20 cellular contexts compared by ENCODE assay signal in the genomic region with DNA sequence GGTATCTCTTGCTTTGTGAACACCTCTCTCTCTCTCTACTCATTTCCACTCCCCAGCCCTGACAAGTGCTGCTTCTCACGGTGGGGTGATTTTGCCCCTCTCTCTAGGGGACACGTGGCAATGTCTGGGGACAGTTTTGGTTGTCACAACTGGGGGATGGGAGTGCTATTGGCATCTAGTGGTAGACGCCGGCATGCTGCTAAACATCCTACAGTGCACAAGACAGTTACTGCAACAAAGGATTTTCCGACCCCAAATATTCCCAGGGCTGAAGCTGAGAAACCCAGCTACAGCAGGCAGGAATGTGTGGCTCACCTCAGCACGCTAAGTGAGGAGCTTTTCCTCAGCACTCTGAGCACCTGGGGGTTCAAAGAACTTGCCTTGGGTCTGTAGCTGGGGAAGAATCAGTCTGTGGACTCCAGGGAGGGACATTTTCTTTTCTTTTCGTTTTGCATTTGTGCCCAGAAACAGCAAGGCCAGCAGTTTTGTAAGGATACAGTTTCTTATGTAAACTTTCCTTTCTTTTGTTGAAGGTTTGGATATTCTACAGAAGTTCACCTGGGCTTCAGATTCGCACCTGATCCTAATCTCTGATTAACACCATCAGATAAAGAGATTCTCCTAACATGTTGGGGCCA.
DNase-seq lines count a peak whose midpoint lies in the region; ATAC-seq, FAIRE-seq and TF ChIP-seq lines count a peak whose summit lies in the region.
"Had no signal": no experiment of that assay in that cellular context is flagged by ENCODE, and none has a peak within 500 bp of the region (broad histone marks: within the 10 kb centered on the region; RNA-seq: fewer than 3 reads in every experiment).

No MANE protein-coding gene starts in this region.

- CTCF ChIA-PET in A549 (lab: Yijun Ruan, JAX) = no interaction called here
- CTCF ChIA-PET in H1 (lab: Charles Lee; ENCODE audit: partially characterized antibody) = interaction anchor here (0.7 to 1.4 kb wide), 7 partner anchors 9 to 196 kb away, joined by 3 to 6 read pairs (median 4); no protein-coding TSS in a partner anchor

- H3K27me3 ChIP-seq in OCI-LY1 (ENCODE audit: insufficient read depth, low read length) (no peaks in the 10 kb centered on the region), H1 (replicated peaks in 1 of 4; ENCODE audit: control insufficient read depth in 3 of 4, extremely low read depth in 1 of 4, insufficient read depth in 3 of 4, low read length in 3 of 4) (no peaks in the 10 kb centered on the region)
- H3K27me3 ChIP-seq: BLaER1 treated with 17β-estradiol and CSF1 and Interleukin-3, amounts not matched to agents 10 nM and 100 nM had no signal

- H2BK12ac ChIP-seq in H1 (ENCODE audit: low read depth, low read length) = no peak overlapping the region

- H2BK20ac ChIP-seq in H1 (ENCODE audit: low read length) = 0 out of 2 replicates have a peak overlapping the region, but pooled peaks have one; percentile 13

- no peaks in the 10 kb centered on the region for H3K36me3 ChIP-seq in OCI-LY1 (ENCODE audit: insufficient read depth, low read length)
- H3K36me3 ChIP-seq in H1 (ENCODE audit: control insufficient read depth in 2 of 4, insufficient read depth in 4 of 4, low read length in 3 of 4) = no peaks in the 10 kb centered on the region
- H3K36me3 ChIP-seq: BLaER1 treated with 17β-estradiol and CSF1 and Interleukin-3, amounts not matched to agents 10 nM and 100 nM had no signal

- H3K27ac ChIP-seq in A549 (no peak overlapping the region), C4-2B (no peak overlapping the region), OCI-LY1 (ENCODE audit: low read depth, low read length, poor library complexity, severe bottlenecking) (no peak overlapping the region), H1 (ENCODE audit: low read depth, low read length) (no peak overlapping the region)
- H3K27ac ChIP-seq: BLaER1 treated with 17β-estradiol and CSF1 and Interleukin-3, amounts not matched to agents 10 nM and 100 nM; GM23248; PC-9 had no signal

- H4K8ac ChIP-seq in H1 (ENCODE audit: extremely low read depth, insufficient read depth, low read length) = no peak overlapping the region

- no peaks in the 10 kb centered on the region for H3K9me3 ChIP-seq in A549
- no peaks in the 10 kb centered on the region for H3K9me3 ChIP-seq in OCI-LY1 (ENCODE audit: low read length)
- no peaks in the 10 kb centered on the region for H3K9me3 ChIP-seq in H1 (ENCODE audit: insufficient read depth in 2 of 2, low read depth in 1 of 2, low read length in 1 of 2)
- H3K9me3 ChIP-seq: BLaER1 treated with 17β-estradiol and CSF1 and Interleukin-3, amounts not matched to agents 10 nM and 100 nM; SK-N-SH had no signal

- H4K20me1 ChIP-seq in OCI-LY1 (ENCODE audit: insufficient read depth, low read length) (no peaks in the 10 kb centered on the region), H1 (replicated peaks in 1 of 2; ENCODE audit: control insufficient read depth in 1 of 2, insufficient read depth in 2 of 2, low read length in 2 of 2) (no peaks in the 10 kb centered on the region)
- H4K20me1 ChIP-seq: BLaER1 treated with 17β-estradiol and CSF1 and Interleukin-3, amounts not matched to agents 10 nM and 100 nM had no signal

- no peaks in the 10 kb centered on the region for H3K9me2 ChIP-seq in OCI-LY1 (ENCODE audit: low read depth, low read length)
- H3K9me2 ChIP-seq: SK-N-SH had no signal

- H3K79me2 ChIP-seq in OCI-LY1 (ENCODE audit: insufficient read depth, low read length) (no peaks in the 10 kb centered on the region), H1 (ENCODE audit: control insufficient read depth in 1 of 2, insufficient read depth in 2 of 2, low read length in 2 of 2) (no peaks in the 10 kb centered on the region)

- no peaks in the 10 kb centered on the region for H3K79me1 ChIP-seq in H1 (ENCODE audit: low read depth, low read length)

- H3K4ac ChIP-seq in H1 (replicated peaks; ENCODE audit: insufficient read length, low read depth, low read length) = no peak overlapping the region

- 12% methylated on average over 8 of the region's 8 CpGs for WGBS in A549 (ENCODE audit: missing lambda C conversion rate)
- 64% methylated on average over 8 of the region's 8 CpGs; no CpG with 5 or more reads in 1 of the 2 experiments for WGBS in H1 (ENCODE audit: extremely low coverage in 1 of 2, insufficient coverage in 1 of 2, insufficient read length in 1 of 2, insufficient replicate concordance in 2 of 2, low coverage in 1 of 2, low lambda C conversion rate in 2 of 2, missing lambda C conversion rate in 1 of 2), 2 experiments

- H3K4me2 ChIP-seq in A549 (no peak overlapping the region), OCI-LY1 (ENCODE audit: low read length) (no peak overlapping the region), H1 (ENCODE audit: insufficient read depth in 1 of 2, low read depth in 2 of 2, low read length in 2 of 2) (no peak overlapping the region)
- H3K4me2 ChIP-seq: BLaER1 treated with 17β-estradiol and CSF1 and Interleukin-3, amounts not matched to agents 10 nM and 100 nM; PC-9; SK-N-SH had no signal

- DNase-seq in A549 (ENCODE audit: low read depth in 1 of 2, low spot score in 1 of 2) (no peak), H1 (ENCODE audit: low read depth in 1 of 2, low spot score in 2 of 2) (peak in 1 of 2 experiments; percentile 48), NCI-H2196 treated with DMSO at 0.1 percent for 48 hours (lab: John Stamatoyannopoulos, UW; ENCODE audit: unreplicated experiment) (no peak), OCI-M2 (lab: John Stamatoyannopoulos, UW; ENCODE audit: unreplicated experiment) (no peak), T1000 (lab: John Stamatoyannopoulos, UW) (no peak)
- no peak for DNase-seq in activated CD4-positive, alpha-beta T cell treated with anti-CD3 and anti-CD28 coated beads, Interleukin-2, amount 50 U/mL, for 1 hour
- DNase-seq: Calu3; GM23248; MV-4-11; NCI-H1417 treated with DMSO at 0.1 percent for 48 hours; NCI-H2081 treated with DMSO at 0.1 percent for 48 hours; NK-92 treated with Interleukin-12 subunit alpha and Interleukin-12 subunit beta, amount 100 ng/mL, for 24 hours; PC-9; SK-N-SH had no signal

- H3K56ac ChIP-seq in H1 (replicated peaks; ENCODE audit: insufficient read length, low read depth, low read length) = no peak overlapping the region

- H3K23ac ChIP-seq in H1 (ENCODE audit: insufficient read length) = no peak overlapping the region

- H3K4me3 ChIP-seq in A549 (no peak overlapping the region), OCI-LY1 (ENCODE audit: low read depth, low read length, poor library complexity, severe bottlenecking) (no peak overlapping the region), H1 (ENCODE audit: extremely low read depth in 1 of 4, insufficient read depth in 2 of 4, low read depth in 3 of 4, low read length in 4 of 4) (no peak overlapping the region)
- H3K4me3 ChIP-seq: BLaER1 treated with 17β-estradiol and CSF1 and Interleukin-3, amounts not matched to agents 10 nM and 100 nM; GM23248; PC-9 had no signal

- H2AK5ac ChIP-seq in H1 (ENCODE audit: low read depth, low read length) = no peak overlapping the region

- no peak overlapping the region for H2BK15ac ChIP-seq in H1 (ENCODE audit: low read length)

- H2BK120ac ChIP-seq in H1 (replicated peaks; ENCODE audit: low read depth, low read length) = no peak overlapping the region

- H3K4me1 ChIP-seq in A549 (no peaks in the 10 kb centered on the region), OCI-LY1 (ENCODE audit: insufficient read depth, low read length, severe bottlenecking) (no peaks in the 10 kb centered on the region), H1 (replicated peaks in 1 of 4; ENCODE audit: control insufficient read depth in 3 of 4, insufficient read depth in 4 of 4, low read length in 3 of 4) (0 out of 7 replicates have a peak, but pooled peaks cover 0 to 2% (median 0%) of the 10 kb centered on the region in 4 experiments)
- H3K4me1 ChIP-seq: BLaER1 treated with 17β-estradiol and CSF1 and Interleukin-3, amounts not matched to agents 10 nM and 100 nM had no signal

- TF ChIP-seq RAD21 in A549 (conservative IDR thresholded peaks at IDR 0.05 in 1 of 2, IDR thresholded peaks at IDR 0.05 in 1 of 2) (no peak), H1 (IDR thresholded peaks at IDR 0.05 in 1 of 2, conservative IDR thresholded peaks at IDR 0.05 in 1 of 2; ENCODE audit: low read depth in 2 of 2, low read length in 2 of 2) (peak in 1 of 2 experiments; percentile 34; a peak in 2 of 4 replicates)

- TF ChIP-seq CTCF in A549 (IDR thresholded peaks at IDR 0.05) = no peak
- TF ChIP-seq CTCF in C4-2B (conservative IDR thresholded peaks at IDR 0.05) = peak; percentile 18; the same call in 1 of the 2 replicates
- TF ChIP-seq CTCF in OCI-LY1 (IDR thresholded peaks at IDR 0.05; ENCODE audit: low read length) = peak; percentile 24; the same call in 1 of the 2 replicates
- peak in 2 of 3 experiments; percentile 20 to 34; a peak in 2 of 4 replicates for TF ChIP-seq CTCF in H1 (IDR thresholded peaks at IDR 0.05; ENCODE audit: control extremely low read depth in 1 of 3, insufficient read depth in 1 of 3, low read depth in 1 of 3, low read length in 3 of 3)

- H3K9ac ChIP-seq in OCI-LY1 (ENCODE audit: low read length) (no peak overlapping the region), H1 (replicated peaks in 1 of 4; ENCODE audit: extremely low read depth in 1 of 4, low read depth in 3 of 4, low read length in 3 of 4) (no peak overlapping the region)
- H3K9ac ChIP-seq: BLaER1 treated with 17β-estradiol and CSF1 and Interleukin-3, amounts not matched to agents 10 nM and 100 nM; GM23248; SK-N-SH had no signal

- no peak overlapping the region for H2BK5ac ChIP-seq in H1 (ENCODE audit: low read depth, low read length)

- H3K18ac ChIP-seq in H1 (ENCODE audit: extremely low read depth, low read length) = no peak overlapping the region

- no peak for ATAC-seq in A549
- ATAC-seq: Right ventricle myocardium inferior had no signal

- no peak overlapping the region for H3K14ac ChIP-seq in H1 (ENCODE audit: insufficient read length)

- H4K5ac ChIP-seq in H1 (ENCODE audit: insufficient read length, low read depth, low read length) = no peak overlapping the region

- H2AFZ ChIP-seq in OCI-LY1 (ENCODE audit: low read length) = no peak overlapping the region
- H2AFZ ChIP-seq in H1 (ENCODE audit: low read length) = peak overlapping the region; percentile 90; the same call in 1 of the 2 replicates
- H2AFZ ChIP-seq: GM23248, PC-9 had no signal

- POLR2A ChIA-PET in A549 (lab: Yijun Ruan, JAX) (no interaction called here), H1 (lab: Charles Lee; ENCODE audit: partially characterized antibody) (no interaction called here)

- no peaks in the 10 kb centered on the region for H3K23me2 ChIP-seq in H1 (ENCODE audit: low read depth, low read length)

- FAIRE-seq in A549 (lab: Jason Lieb, UNC) (no peak), H1 (lab: Jason Lieb, UNC) (peak; percentile 36)
- FAIRE-seq: GM12892, GM19239 had no signal

- no peak for TF ChIP-seq EP300 in A549 (IDR thresholded peaks at IDR 0.05)
- TF ChIP-seq EP300 in H1 (IDR thresholded peaks at IDR 0.05; ENCODE audit: borderline replicate concordance in 1 of 2, low read depth in 2 of 2, low read length in 2 of 2) = no peak

- H4K91ac ChIP-seq in H1 (replicated peaks; ENCODE audit: insufficient read length, low read length) = no peak overlapping the region

- H3F3A ChIP-seq in OCI-LY1 (ENCODE audit: insufficient read depth, low read length) = no peaks in the 10 kb centered on the region

- TF ChIP-seq POLR2A in A549 (IDR thresholded peaks at IDR 0.05; ENCODE audit: low read length) = no peak
- TF ChIP-seq POLR2A in H1 (IDR thresholded peaks at IDR 0.05; ENCODE audit: control extremely low read depth in 1 of 2, low read depth in 2 of 2, low read length in 2 of 2) = no peak

TF ChIP-seq in H1, 55 proteins besides CTCF, POLR2A, EP300 and RAD21 (continues in another document):
- TF ChIP-seq TAF1 (IDR thresholded peaks at IDR 0.05; ENCODE audit: low read depth, low read length) = no peak

Comparison
In these comparisons a context has a peak if more than half of its experiments do, and no peak if none do; other contexts are left out.
1. Of the 18 proteins assayed by ChIP-seq in both H1 and A549: peak only in H1: CTCF; only in A549: MAFK; in both: none; in neither: 15; mixed calls (peak in some experiments, not most) for 1.